9 cellular contexts compared by ENCODE assay signal in the genomic region with DNA sequence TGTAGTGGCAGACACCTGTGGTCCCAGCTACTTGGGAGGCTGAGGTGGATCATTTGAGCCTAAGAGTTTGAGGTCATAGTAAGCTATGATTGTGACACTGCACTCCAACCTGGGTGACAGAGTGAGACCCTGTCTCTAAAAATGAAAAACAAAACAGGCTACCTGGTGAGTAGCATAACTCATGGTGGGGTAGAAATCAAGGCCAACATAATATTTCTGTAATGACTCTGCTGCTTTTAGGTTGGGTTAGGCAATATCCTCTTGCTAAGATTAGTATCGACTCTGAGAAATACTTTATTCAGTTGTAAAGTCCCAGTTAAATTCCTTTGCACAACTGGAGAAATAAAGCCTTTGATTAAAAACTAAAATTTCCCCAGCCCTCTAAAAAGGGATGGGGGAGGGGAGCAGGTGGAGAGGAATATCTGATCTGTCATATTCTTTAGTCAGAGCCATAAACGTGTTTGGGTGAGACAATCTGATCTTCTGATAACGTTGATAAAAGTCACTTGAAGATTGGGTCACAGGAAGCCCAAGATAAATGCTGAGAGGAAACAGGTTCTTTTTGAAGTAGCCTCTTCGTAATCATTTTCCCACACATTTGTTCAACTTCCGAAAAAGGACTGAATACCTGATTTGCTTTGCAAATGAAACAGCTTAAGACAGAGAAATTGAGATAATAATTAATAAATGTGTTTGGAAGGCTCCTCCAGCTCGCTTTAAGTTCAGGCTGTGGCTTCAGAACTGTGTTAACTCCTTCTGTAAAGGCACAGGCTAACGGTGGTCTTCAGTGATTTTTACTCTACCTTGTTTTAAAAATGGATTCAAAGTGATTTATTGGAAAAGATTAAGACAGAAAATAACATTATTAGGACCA. TPM values are rescaled to one million over a fixed set of nuclear protein-coding genes. Genes with fewer than 3 reads are reported as not detected.
DNase-seq lines count a peak whose midpoint lies in the region; ATAC-seq and TF ChIP-seq lines count a peak whose summit lies in the region.
"Had no signal": no experiment of that assay in that cellular context is flagged by ENCODE, and none has a peak within 500 bp of the region (broad histone marks: within the 10 kb centered on the region; RNA-seq: fewer than 3 reads in every experiment).

No MANE protein-coding gene starts in this region.

- no peak overlapping the region for H3K27ac Mint-ChIP-seq in stimulated activated memory B cell treated with anti-CD40 and anti-IgM and Interleukin-4, amounts not matched to agents 10 μg/mL and 1 μg/mL and 100 μg/mL, for 72 hours

- intact Hi-C loops in lower leg skin (cut with DNase I; ENCODE audit: low total_unique reads): no loop called here

- DNase-seq in activated CD4-positive, alpha-beta T cell treated with anti-CD3 and anti-CD28 coated beads for 48 hours: peak; percentile 42
- DNase-seq in iris pigment epithelial cell (ENCODE audit: low read depth) (peak; percentile 70), lower leg skin (ENCODE audit: low spot score in 2 of 2) (no peak), NCI-H146 (lab: John Stamatoyannopoulos, UW) (no peak)
- DNase-seq: NCI-H2029 treated with DMSO at 0.1 percent for 48 hours had no signal

- TF ChIP-seq CTCF in lower leg skin (IDR thresholded peaks at IDR 0.05): no peak

- peaks cover 6% of the 10 kb centered on the region for H3K4me1 Mint-ChIP-seq in stimulated activated memory B cell treated with anti-CD40 and anti-IgM and Interleukin-4, amounts not matched to agents 10 μg/mL and 1 μg/mL and 100 μg/mL, for 72 hours

- 57 to 66% methylated on average over 7 of the region's 7 CpGs for WGBS in lower leg skin, 2 donors

- peaks cover 12% of the 10 kb centered on the region for H3K36me3 Mint-ChIP-seq in stimulated activated memory B cell treated with anti-CD40 and anti-IgM and Interleukin-4, amounts not matched to agents 10 μg/mL and 1 μg/mL and 100 μg/mL, for 72 hours

- H3K9me3 Mint-ChIP-seq in stimulated activated memory B cell treated with anti-CD40 and anti-IgM and Interleukin-4, amounts not matched to agents 10 μg/mL and 1 μg/mL and 100 μg/mL, for 72 hours: peaks cover 3% of the 10 kb centered on the region

- H3K4me3 Mint-ChIP-seq in stimulated activated memory B cell treated with anti-CD40 and anti-IgM and Interleukin-4, amounts not matched to agents 10 μg/mL and 1 μg/mL and 100 μg/mL, for 72 hours: no peak overlapping the region

- TF ChIP-seq POLR2A in lower leg skin (IDR thresholded peaks at IDR 0.05): no peak

- ATAC-seq in GM18909 (IDR thresholded peaks at IDR 0.05; ENCODE audit: poor library complexity, unreplicated experiment): peak; percentile 50
- peak; percentile 47 for ATAC-seq in HG03196 (IDR thresholded peaks at IDR 0.05; ENCODE audit: unreplicated experiment)
- no peak for ATAC-seq in stimulated activated memory B cell treated with anti-CD40 and anti-IgM and Interleukin-4, amounts not matched to agents 10 μg/mL and 1 μg/mL and 100 μg/mL, for 72 hours

- no peaks in the 10 kb centered on the region for H3K27me3 Mint-ChIP-seq in stimulated activated memory B cell treated with anti-CD40 and anti-IgM and Interleukin-4, amounts not matched to agents 10 μg/mL and 1 μg/mL and 100 μg/mL, for 72 hours

- H3K4me3 ChIP-seq in lower leg skin (ENCODE audit: low read depth, poor library complexity, severe bottlenecking): no peak overlapping the region

RNA-seq across cellular contexts. Expression of a gene that starts 15.0 kb away (rescaled TPM):
- not detected for total RNA-seq in lower leg skin
- total RNA-seq: epithelial cell of proximal tubule had no signal

RNA-seq across cellular contexts. Expression of a gene that starts 30.8 kb away (rescaled TPM):
- total RNA-seq in lower leg skin: not detected
- total RNA-seq: epithelial cell of proximal tubule had no signal

RNA-seq across cellular contexts. Expression of a gene that starts 48.6 kb away (rescaled TPM):
- 1 to 10 TPM; 4.9 to 7.7 (median 6.3) TPM for total RNA-seq in lower leg skin

RNA-seq across cellular contexts. Expression of a gene that starts 58.5 kb away (rescaled TPM):
- total RNA-seq in lower leg skin: under 1 TPM in 2 of 4 donors, not detected in 2; 0.49 to 0.74 TPM

Comparison
In these comparisons a context has a peak if more than half of its experiments do, and no peak if none do; other contexts are left out.
1. DNase-seq: peak in activated CD4-positive, alpha-beta T cell treated with anti-CD3 and anti-CD28 coated beads for 48 hours (single experiment) and iris pigment epithelial cell (single experiment); none in lower leg skin (0 of 2) and NCI-H146 (single experiment).